In the genomic region with DNA sequence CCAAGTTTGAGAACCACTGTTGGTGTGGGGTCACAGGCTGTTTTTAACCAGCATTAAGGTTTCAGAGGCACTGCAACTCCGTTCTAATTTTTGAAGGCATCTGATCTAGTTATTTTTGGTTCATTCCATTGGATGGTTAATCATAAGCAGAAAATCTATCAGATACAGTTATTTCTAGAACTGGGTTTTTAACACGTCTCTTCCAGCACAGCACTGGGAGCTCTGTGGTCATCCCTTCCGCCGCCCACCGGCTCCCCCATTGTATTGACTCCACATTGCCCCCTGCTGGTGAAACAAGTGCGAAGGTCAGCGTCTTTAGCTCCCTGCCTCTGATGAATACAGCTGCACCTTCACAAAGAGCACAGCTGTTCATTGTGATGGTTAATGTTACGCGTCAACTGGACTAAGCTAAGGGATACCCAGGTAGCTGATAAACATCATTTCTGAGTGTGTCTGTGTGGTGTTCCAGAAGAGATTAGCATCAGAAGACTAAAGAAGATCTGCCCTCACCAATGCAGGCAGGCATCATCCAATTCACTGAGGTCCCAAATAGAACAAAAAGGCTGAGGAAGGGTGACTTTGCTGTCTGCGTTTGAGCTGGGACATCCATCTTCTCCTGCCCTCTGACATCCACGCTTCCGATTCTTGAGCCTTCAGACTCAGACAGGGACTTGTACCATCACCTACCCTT, we compare ENCODE assay signal across 8 cellular contexts. TPM values are rescaled to one million over a fixed set of nuclear protein-coding genes. Genes with fewer than 3 reads are reported as not detected.
DNase-seq lines count a peak whose midpoint lies in the region; ATAC-seq lines count a peak whose summit lies in the region.

No MANE protein-coding gene starts in this region.

- ATAC-seq in HG02885 (IDR thresholded peaks at IDR 0.05; ENCODE audit: poor library complexity, unreplicated experiment), result peak; percentile 43
- ATAC-seq in GM19351 (IDR thresholded peaks at IDR 0.05; ENCODE audit: unreplicated experiment), result no peak
- no peak for ATAC-seq in GM21529 (IDR thresholded peaks at IDR 0.05; ENCODE audit: unreplicated experiment)

- peak; percentile 48 for DNase-seq in ELR (ENCODE audit: low read depth)
- DNase-seq in SK-N-DZ (ENCODE audit: low spot score), result peak; percentile 11
- DNase-seq in activated naive CD8-positive, alpha-beta T cell treated with anti-CD3 and anti-CD28 coated beads, Interleukin-2, amount 50 U/mL, for 16 hours (ENCODE audit: low read depth, low spot score), result peak; percentile 23
- DNase-seq in iPS DF 4.7 (ENCODE audit: extremely low read depth, low spot score), result peak; percentile 84
- DNase-seq in stimulated activated CD4-positive, alpha-beta T cell treated with anti-CD3 and anti-CD28 coated beads, Interleukin-1b, Interleukin-23, amount 100 ng/mL, for 48 hours, result peak; percentile 77

RNA-seq across cellular contexts. Expression of a gene that starts 8.5 kb away (rescaled TPM):
- polyA plus RNA-seq in SK-N-DZ (2014; cell fraction: cytosol; rRNA removed), result not detected in 2 replicates
- polyA plus RNA-seq in SK-N-DZ (2014; cell fraction: nucleus; rRNA removed), result not detected in 2 replicates

RNA-seq across cellular contexts. Expression of a gene that starts 17.4 kb away (rescaled TPM):
- not detected in 2 replicates for polyA plus RNA-seq in SK-N-DZ (2014; cell fraction: cytosol; rRNA removed)
- not detected in 2 replicates for polyA plus RNA-seq in SK-N-DZ (2014; cell fraction: nucleus; rRNA removed)

RNA-seq across cellular contexts. Expression of a gene that starts 31.1 kb away (rescaled TPM):
- not detected in 2 replicates for polyA plus RNA-seq in SK-N-DZ (2014; cell fraction: cytosol; rRNA removed)
- polyA plus RNA-seq in SK-N-DZ (2014; cell fraction: nucleus; rRNA removed), result not detected in 2 replicates

RNA-seq across cellular contexts. Expression of a gene that starts 54.8 kb away (rescaled TPM):
- not detected in 2 replicates for polyA plus RNA-seq in SK-N-DZ (2014; cell fraction: cytosol; rRNA removed)
- polyA plus RNA-seq in SK-N-DZ (2014; cell fraction: nucleus; rRNA removed), result not detected in 2 replicates

Comparison
In these comparisons a context has a peak if more than half of its experiments do, and no peak if none do; other contexts are left out.
1. DNase-seq: peak in every context shown above with its lines; median percentile 84 in iPS DF 4.7; 77 in stimulated activated CD4-positive, alpha-beta T cell treated with anti-CD3 and anti-CD28 coated beads, Interleukin-1b, Interleukin-23, amount 100 ng/mL, for 48 hours; 48 in ELR; 23 in activated naive CD8-positive, alpha-beta T cell treated with anti-CD3 and anti-CD28 coated beads, Interleukin-2, amount 50 U/mL, for 16 hours; 11 in SK-N-DZ.